ENCODE assay signal across 13 cellular contexts in genomic region chr1:70666381-70667140, GRCh38.
DNase-seq lines count a peak whose midpoint lies in the region; ATAC-seq and TF ChIP-seq lines count a peak whose summit lies in the region.
"Had no signal": no experiment of that assay in that cellular context is flagged by ENCODE, and none has a peak within 500 bp of the region (broad histone marks: within the 10 kb centered on the region; RNA-seq: fewer than 3 reads in every experiment).

No MANE protein-coding gene starts in this region.

- H3K36me3 Mint-ChIP-seq in nephron (ENCODE audit: low read depth), result no peaks in the 10 kb centered on the region
- H3K36me3 Mint-ChIP-seq: CD8-positive, alpha-beta T cell had no signal

- H3K27ac Mint-ChIP-seq in nephron, result peak overlapping the region; percentile 90 to 98 (median 95)
- H3K27ac Mint-ChIP-seq: CD8-positive, alpha-beta T cell had no signal

- H3K4me1 Mint-ChIP-seq in nephron, result peaks cover 6% of the 10 kb centered on the region

- peak; percentile 78 for DNase-seq in DMS53 treated with DMSO at 0.1 percent for 48 hours (lab: John Stamatoyannopoulos, UW; ENCODE audit: unreplicated experiment)
- peak; percentile 5 for DNase-seq in SHP77 treated with DMSO at 0.1 percent for 48 hours (lab: John Stamatoyannopoulos, UW)
- peak; percentile 65 for DNase-seq in kidney glomerular epithelial cell (lab: John Stamatoyannopoulos, UW)
- DNase-seq in T1000 (lab: John Stamatoyannopoulos, UW), result no peak
- DNase-seq: BE2C; CD8-positive, alpha-beta T cell; MM.1S; NCI-H1105; NCI-H1694 treated with DMSO at 0.1 percent for 48 hours; NCI-H446 had no signal

- H3K4me3 Mint-ChIP-seq in nephron, result peak overlapping the region in 2 of 3 experiments; percentile 41 to 50
- H3K4me3 Mint-ChIP-seq: CD8-positive, alpha-beta T cell had no signal

- no peak for TF ChIP-seq CTCF in nephron (IDR thresholded peaks at IDR 0.05; ENCODE audit: unreplicated experiment in 3 of 3)

- H3K9me3 Mint-ChIP-seq in nephron, result no peaks in the 10 kb centered on the region
- H3K9me3 Mint-ChIP-seq: CD8-positive, alpha-beta T cell had no signal

- no peaks in the 10 kb centered on the region for H3K27me3 Mint-ChIP-seq in nephron (ENCODE audit: low read depth)

- ATAC-seq in GM19395 (IDR thresholded peaks at IDR 0.05; ENCODE audit: unreplicated experiment), result no peak
- ATAC-seq in GM21526 (IDR thresholded peaks at IDR 0.05; ENCODE audit: low FRiP score, unreplicated experiment), result no peak
- ATAC-seq: CD8-positive, alpha-beta T cell had no signal
